ENCODE assay signal across 9 cellular contexts in the genomic region with DNA sequence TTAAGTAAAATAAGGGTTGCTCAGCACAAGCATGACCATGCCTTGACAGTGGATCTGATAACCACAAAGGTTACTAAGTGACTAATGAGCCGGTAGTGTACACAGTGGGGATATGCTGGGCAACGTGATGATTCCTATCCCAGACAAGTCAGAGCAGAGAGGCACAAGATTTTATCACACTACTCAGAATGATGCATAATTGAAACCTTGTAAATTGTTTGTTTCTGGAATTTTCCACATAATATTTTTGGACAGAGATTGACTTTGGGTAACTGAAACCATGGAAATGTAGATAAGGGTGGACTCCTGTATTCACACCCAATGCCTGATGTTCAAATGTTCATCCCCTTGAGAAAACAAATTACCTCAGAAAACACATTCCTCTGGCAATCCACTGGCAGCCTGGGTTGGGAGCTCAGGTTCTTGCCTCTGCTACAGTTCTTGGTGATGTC. TPM values are rescaled to one million over a fixed set of nuclear protein-coding genes. Genes with fewer than 3 reads are reported as not detected.
DNase-seq lines count a peak whose midpoint lies in the region; ATAC-seq and TF ChIP-seq lines count a peak whose summit lies in the region.
"Had no signal": no experiment of that assay in that cellular context is flagged by ENCODE, and none has a peak within 500 bp of the region (broad histone marks: within the 10 kb centered on the region; RNA-seq: fewer than 3 reads in every experiment).

No MANE protein-coding gene starts in this region.

- peak overlapping the region; percentile 14; the same call in 1 of the 2 replicates for H3K4me2 ChIP-seq in SK-N-SH

- H2AFZ ChIP-seq in SK-N-SH (ENCODE audit: low read depth), result no peak overlapping the region

- H3K36me3 ChIP-seq in SK-N-SH (replicated peaks in 1 of 2; ENCODE audit: control insufficient read depth in 1 of 2, insufficient read depth in 2 of 2, low read length in 1 of 2) (no peaks in the 10 kb centered on the region), mesodermal cell (ENCODE audit: control insufficient read depth, insufficient read depth, low read length) (no peaks in the 10 kb centered on the region)

- POLR2A ChIA-PET in SK-N-SH (lab: Yijun Ruan, JAX), result no interaction called here

- H3K4me3 ChIP-seq in SK-N-SH (ENCODE audit: low read depth in 2 of 2, low read length in 1 of 2) (no peak overlapping the region), mesodermal cell (ENCODE audit: extremely low read depth, insufficient read depth, low read length, poor library complexity, severe bottlenecking) (no peak overlapping the region)

- peak in 1 of 2 experiments; percentile 73; a peak in 2 of 4 replicates for TF ChIP-seq EP300 in SK-N-SH (IDR thresholded peaks at IDR 0.05; ENCODE audit: borderline replicate concordance in 1 of 2, low read depth in 1 of 2, low read length in 1 of 2)

- no peak for TF ChIP-seq RAD21 in SK-N-SH (IDR thresholded peaks at IDR 0.05; ENCODE audit: low read length)

- peaks cover 14% of the 10 kb centered on the region for H3F3A ChIP-seq in SK-N-SH (replicated peaks; ENCODE audit: insufficient read depth)

- no peaks in the 10 kb centered on the region for H3K9me3 ChIP-seq in SK-N-SH
- no peaks in the 10 kb centered on the region for H3K9me3 ChIP-seq in mesodermal cell (ENCODE audit: control insufficient read depth, low read length)

- TF ChIP-seq CTCF in SK-N-SH (IDR thresholded peaks at IDR 0.05), result no peak

- peak; percentile 99 for ATAC-seq in HG02759 (IDR thresholded peaks at IDR 0.05; ENCODE audit: unreplicated experiment)

- CTCF ChIA-PET in SK-N-SH (lab: Yijun Ruan, JAX), result no interaction called here

- 0% methylated on average over 2 of the region's 2 CpGs for WGBS in SK-N-SH (ENCODE audit: low lambda C conversion rate)
- 80% methylated on average over 2 of the region's 2 CpGs; no CpG with 5 or more reads in 1 of the 2 experiments for WGBS in mesodermal cell (ENCODE audit: insufficient coverage in 2 of 2), 2 experiments

- H3K9ac ChIP-seq in SK-N-SH, result peak overlapping the region; percentile 49; the same call in 1 of the 2 replicates

- H3K9me2 ChIP-seq in SK-N-SH, result no peaks in the 10 kb centered on the region

- DNase-seq in DMS53 (lab: John Stamatoyannopoulos, UW) (peak; percentile 8), DMS53 treated with DMSO at 0.1 percent for 48 hours (lab: John Stamatoyannopoulos, UW; ENCODE audit: unreplicated experiment) (no peak), SK-N-SH (peak; percentile 51), posterior cingulate gyrus (no peak), G401 (ENCODE audit: low spot score) (no peak)
- DNase-seq in stimulated activated naive CD4-positive, alpha-beta T cell (lab: John Stamatoyannopoulos, UW), result no peak

- intact Hi-C loops in posterior cingulate gyrus (cut with DNase I), result no loop called here

- peak overlapping the region in 1 of 2 experiments; percentile 82; a peak in 2 of 4 replicates for H3K27ac ChIP-seq in SK-N-SH (ENCODE audit: low read depth in 2 of 2, low read length in 1 of 2)
- peak overlapping the region; percentile 43 for H3K27ac ChIP-seq in mesodermal cell (ENCODE audit: low read depth, low read length, severe bottlenecking)
- H3K27ac ChIP-seq: 22Rv1 had no signal

- H4K20me1 ChIP-seq in SK-N-SH (ENCODE audit: insufficient read depth), result no peaks in the 10 kb centered on the region

- H3K4me1 ChIP-seq in SK-N-SH (ENCODE audit: control insufficient read depth in 1 of 2, insufficient read depth in 2 of 2, low read depth in 1 of 2, low read length in 1 of 2) (peaks cover 3 to 19% of the 10 kb centered on the region in 2 experiments), mesodermal cell (ENCODE audit: control insufficient read depth, insufficient read depth, low read length, poor library complexity, severe bottlenecking) (peaks cover 28% of the 10 kb centered on the region)

- H3K27me3 ChIP-seq in SK-N-SH (ENCODE audit: insufficient read depth), result no peaks in the 10 kb centered on the region

- in situ Hi-C loops in G401 (cut with HindIII; ENCODE audit: low sequenced_read_pairs), result no loop called here

- H3K79me2 ChIP-seq in SK-N-SH (ENCODE audit: insufficient read depth), result no peaks in the 10 kb centered on the region

TF ChIP-seq in SK-N-SH, 30 proteins besides CTCF, POLR2A, EP300 and RAD21:
- TF ChIP-seq GATA2 (CRISPR knock-in tag; IDR thresholded peaks at IDR 0.05), result peak; percentile 81
- peak; percentile 61; the same call in 1 of the 2 replicates for TF ChIP-seq FOSL2 (IDR thresholded peaks at IDR 0.05; ENCODE audit: borderline replicate concordance, low read depth)
- 0 out of 2 replicates have a peak, but pooled peaks have one; percentile 19 for TF ChIP-seq POLR2AphosphoS5 (IDR thresholded peaks at IDR 0.05; ENCODE audit: low read depth, low read length)
- TF ChIP-seq, protein P1, sequence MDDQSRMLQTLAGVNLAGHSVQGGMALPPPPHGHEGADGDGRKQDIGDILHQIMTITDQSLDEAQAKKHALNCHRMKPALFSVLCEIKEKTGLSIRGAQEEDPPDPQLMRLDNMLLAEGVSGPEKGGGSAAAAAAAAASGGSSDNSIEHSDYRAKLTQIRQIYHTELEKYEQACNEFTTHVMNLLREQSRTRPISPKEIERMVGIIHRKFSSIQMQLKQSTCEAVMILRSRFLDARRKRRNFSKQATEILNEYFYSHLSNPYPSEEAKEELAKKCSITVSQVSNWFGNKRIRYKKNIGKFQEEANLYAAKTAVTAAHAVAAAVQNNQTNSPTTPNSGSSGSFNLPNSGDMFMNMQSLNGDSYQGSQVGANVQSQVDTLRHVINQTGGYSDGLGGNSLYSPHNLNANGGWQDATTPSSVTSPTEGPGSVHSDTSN (IDR thresholded peaks at IDR 0.05), result peak; percentile 78
- TF ChIP-seq SMC3 (IDR thresholded peaks at IDR 0.05; ENCODE audit: low read depth, low read length), result no peak
- TF ChIP-seq TCF12 (IDR thresholded peaks at IDR 0.05), result peak; percentile 81
- TF ChIP-seq RFX5 (IDR thresholded peaks at IDR 0.05; ENCODE audit: low read length), result no peak
- peak; percentile 51; the same call in 1 of the 2 replicates for TF ChIP-seq NFIC (IDR thresholded peaks at IDR 0.05; ENCODE audit: borderline replicate concordance)
- TF ChIP-seq SIN3A (IDR thresholded peaks at IDR 0.05; ENCODE audit: borderline replicate concordance, low read depth, low read length), result no peak
- TF ChIP-seq TEAD4 (IDR thresholded peaks at IDR 0.05; ENCODE audit: borderline replicate concordance, insufficient read depth), result peak; percentile 41; the same call in 1 of the 2 replicates
- peak; percentile 56; the same call in 1 of the 2 replicates for TF ChIP-seq FOXM1 (IDR thresholded peaks at IDR 0.05; ENCODE audit: low read depth)
- TF ChIP-seq JUND (IDR thresholded peaks at IDR 0.05), result peak; percentile 70
- TF ChIP-seq, protein P2, sequence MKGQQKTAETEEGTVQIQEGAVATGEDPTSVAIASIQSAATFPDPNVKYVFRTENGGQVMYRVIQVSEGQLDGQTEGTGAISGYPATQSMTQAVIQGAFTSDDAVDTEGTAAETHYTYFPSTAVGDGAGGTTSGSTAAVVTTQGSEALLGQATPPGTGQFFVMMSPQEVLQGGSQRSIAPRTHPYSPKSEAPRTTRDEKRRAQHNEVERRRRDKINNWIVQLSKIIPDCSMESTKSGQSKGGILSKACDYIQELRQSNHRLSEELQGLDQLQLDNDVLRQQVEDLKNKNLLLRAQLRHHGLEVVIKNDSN (IDR thresholded peaks at IDR 0.05; ENCODE audit: borderline replicate concordance, low read depth), result peak; percentile 26; the same call in 1 of the 2 replicates
- TF ChIP-seq, protein P3, sequence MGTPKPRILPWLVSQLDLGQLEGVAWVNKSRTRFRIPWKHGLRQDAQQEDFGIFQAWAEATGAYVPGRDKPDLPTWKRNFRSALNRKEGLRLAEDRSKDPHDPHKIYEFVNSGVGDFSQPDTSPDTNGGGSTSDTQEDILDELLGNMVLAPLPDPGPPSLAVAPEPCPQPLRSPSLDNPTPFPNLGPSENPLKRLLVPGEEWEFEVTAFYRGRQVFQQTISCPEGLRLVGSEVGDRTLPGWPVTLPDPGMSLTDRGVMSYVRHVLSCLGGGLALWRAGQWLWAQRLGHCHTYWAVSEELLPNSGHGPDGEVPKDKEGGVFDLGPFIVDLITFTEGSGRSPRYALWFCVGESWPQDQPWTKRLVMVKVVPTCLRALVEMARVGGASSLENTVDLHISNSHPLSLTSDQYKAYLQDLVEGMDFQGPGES (IDR thresholded peaks at IDR 0.05; ENCODE audit: low read depth, low read length), result no peak
- TF ChIP-seq FOXJ3 (CRISPR knock-in tag; IDR thresholded peaks at IDR 0.05), result no peak
- TF ChIP-seq MAX (IDR thresholded peaks at IDR 0.05; ENCODE audit: low read depth), result peak; percentile 62; the same call in 1 of the 2 replicates

RNA-seq across cellular contexts. Expression of gene ERAP1, which starts 16.2 kb away (rescaled TPM):
- 18.6 and 20.9 TPM in 2 replicates for polyA plus RNA-seq in SK-N-SH (2012; rRNA removed)
- 15.1 and 17.1 TPM in 2 replicates for polyA plus RNA-seq in SK-N-SH (2012; cell fraction: cytosol; rRNA removed)
- polyA plus RNA-seq in SK-N-SH (2012; cell fraction: nucleus; rRNA removed), result 25.4 and 34.0 TPM in 2 replicates
- polyA plus RNA-seq in mesodermal cell (2013, experiment 1 of 2), result 13.4 TPM
- 15.6 TPM for polyA plus RNA-seq in mesodermal cell (2013, experiment 2 of 2)
- 11.5 and 16.1 TPM in 2 replicates for total RNA-seq in G401 (2014; rRNA removed; shearing (Covaris generic))

RNA-seq across cellular contexts. Expression of gene ERAP2, which starts 52.4 kb away (rescaled TPM):
- 13.2 and 14.3 TPM in 2 replicates for polyA plus RNA-seq in SK-N-SH (2012; rRNA removed)
- 14.4 and 15.5 TPM in 2 replicates for polyA plus RNA-seq in SK-N-SH (2012; cell fraction: cytosol; rRNA removed)
- 6.2 and 10.5 TPM in 2 replicates for polyA plus RNA-seq in SK-N-SH (2012; cell fraction: nucleus; rRNA removed)
- polyA plus RNA-seq in mesodermal cell (2013, experiment 1 of 2), result 0.74 TPM
- 0.66 TPM for polyA plus RNA-seq in mesodermal cell (2013, experiment 2 of 2)
- total RNA-seq in G401 (2014; rRNA removed; shearing (Covaris generic)), result 0.18 and 0.68 TPM in 2 replicates

Comparison
In these comparisons a context has a peak if more than half of its experiments do, and no peak if none do; other contexts are left out.
1. DNase-seq: peak in DMS53 (single experiment) and SK-N-SH (single experiment); none in DMS53 treated with DMSO at 0.1 percent for 48 hours (single experiment), stimulated activated naive CD4-positive, alpha-beta T cell (0 of 6), posterior cingulate gyrus (0 of 10) and G401 (single experiment).